ENCODE assay signal across 15 cellular contexts in the genomic region with DNA sequence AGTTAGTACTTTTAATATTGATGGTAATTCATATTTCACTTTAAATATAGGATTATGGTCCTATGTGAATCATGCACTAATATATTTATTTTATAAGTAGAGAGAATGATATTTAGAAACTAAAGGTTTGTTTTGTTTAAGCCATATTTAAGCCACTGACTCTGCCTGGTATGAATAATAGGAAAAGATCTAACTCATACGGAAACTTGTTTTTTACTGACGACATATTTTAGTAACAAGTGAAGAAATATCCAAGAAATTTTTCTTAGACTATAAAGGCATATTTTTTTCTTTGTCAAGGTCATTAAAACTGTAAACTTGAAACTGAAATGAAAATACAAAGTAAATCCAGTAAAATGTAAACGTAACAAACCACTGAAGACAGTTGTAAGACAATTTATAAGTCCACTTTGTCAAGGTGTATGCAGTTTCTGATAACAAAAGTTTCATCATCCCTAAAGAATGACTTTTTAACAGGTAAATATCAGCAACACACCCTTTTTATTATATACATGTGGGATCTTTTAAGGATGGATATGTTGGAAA.
DNase-seq lines count a peak whose midpoint lies in the region; ATAC-seq, FAIRE-seq and TF ChIP-seq lines count a peak whose summit lies in the region.
"Had no signal": no experiment of that assay in that cellular context is flagged by ENCODE, and none has a peak within 500 bp of the region (broad histone marks: within the 10 kb centered on the region; RNA-seq: fewer than 3 reads in every experiment).

No MANE protein-coding gene starts in this region.

- no peaks in the 10 kb centered on the region for H3K79me2 ChIP-seq in GM23248 (ENCODE audit: insufficient read depth)

- no peaks in the 10 kb centered on the region for H4K20me1 ChIP-seq in GM23248 (ENCODE audit: insufficient read depth)

- H3K4me1 ChIP-seq in GM23248 (ENCODE audit: insufficient read depth) (no peaks in the 10 kb centered on the region), testis (no peaks in the 10 kb centered on the region)
- H3K4me1 ChIP-seq: left ventricle myocardium inferior had no signal

- FAIRE-seq in GM12892 (lab: Jason Lieb, UNC) = peak; percentile 36

- H3K9ac ChIP-seq in GM23248 = no peak overlapping the region

- WGBS in GM23248 (ENCODE audit: low coverage in 1 of 2, low lambda C conversion rate in 2 of 2, missing lambda C conversion rate in 2 of 2), 2 experiments = 87 to 90% methylated on average over 3 of the region's 3 CpGs
- 77% methylated on average over 3 of the region's 3 CpGs for WGBS in testis, 2 donors

- H3K27ac ChIP-seq in GM23248 (no peak overlapping the region), testis (no peak overlapping the region)
- H3K27ac ChIP-seq: left ventricle myocardium inferior had no signal

- intact Hi-C loops in testis (cut with DNase I; ENCODE audit: low total_unique reads) = no loop called here

- no peaks in the 10 kb centered on the region for H3K9me2 ChIP-seq in GM23248 (ENCODE audit: insufficient read depth)

- DNase-seq in GM12892 (ENCODE audit: insufficient read length) (no peak), midbrain (lab: John Stamatoyannopoulos, UW) (no peak), GM23248 (no peak), testis (no peak)
- DNase-seq: DND-41; left ventricle myocardium inferior; naive B cell; NCI-H1417 treated with DMSO at 0.1 percent for 48 hours; OCI-M1; retina; stimulated activated CD4-positive, alpha-beta T cell treated with anti-CD3 and anti-CD28 coated beads, Interleukin-2, amount 100 ng/mL, for 48 hours had no signal

- in situ Hi-C loops in GM23248 (cut with MboI) = no loop called here

- ATAC-seq in GM18907 (IDR thresholded peaks at IDR 0.05; ENCODE audit: unreplicated experiment) = peak; percentile 40
- peak; percentile 27 for ATAC-seq in HG02763 (IDR thresholded peaks at IDR 0.05; ENCODE audit: unreplicated experiment)
- ATAC-seq in HG03460 (IDR thresholded peaks at IDR 0.05; ENCODE audit: unreplicated experiment) = peak; percentile 27
- ATAC-seq in HG03457 (IDR thresholded peaks at IDR 0.05; ENCODE audit: unreplicated experiment) = no peak

- no peak overlapping the region for H2AFZ ChIP-seq in GM23248

- peaks cover 4% of the 10 kb centered on the region; the same call in 1 of the 2 replicates for H3K36me3 ChIP-seq in GM23248 (ENCODE audit: low read depth)
- no peaks in the 10 kb centered on the region for H3K36me3 ChIP-seq in testis (ENCODE audit: low read depth, missing control alignments)

- no peak for TF ChIP-seq CTCF in testis (IDR thresholded peaks at IDR 0.05)

- no peaks in the 10 kb centered on the region for H3F3A ChIP-seq in GM23248 (ENCODE audit: insufficient read depth)

- TF ChIP-seq POLR2A in GM12892 (IDR thresholded peaks at IDR 0.05; ENCODE audit: low read depth, low read length) (no peak), testis (IDR thresholded peaks at IDR 0.05) (no peak)

- no peaks in the 10 kb centered on the region for H3K27me3 ChIP-seq in GM23248 (replicated peaks; ENCODE audit: insufficient read depth)
- H3K27me3 ChIP-seq in testis = no peaks in the 10 kb centered on the region

- H3K4me3 ChIP-seq in GM23248 (no peak overlapping the region), testis (no peak overlapping the region)
- H3K4me3 ChIP-seq: left ventricle myocardium inferior had no signal

- H3K4me2 ChIP-seq in GM23248 (ENCODE audit: unreplicated experiment) = no peak overlapping the region

- H3K9me3 ChIP-seq in GM23248 (ENCODE audit: low read depth) = no peaks in the 10 kb centered on the region
- H3K9me3 ChIP-seq in testis = no peaks in the 10 kb centered on the region
- H3K9me3 ChIP-seq: left ventricle myocardium inferior had no signal
